Comparison of ENCODE assay signal across 14 cellular contexts in the genomic region with DNA sequence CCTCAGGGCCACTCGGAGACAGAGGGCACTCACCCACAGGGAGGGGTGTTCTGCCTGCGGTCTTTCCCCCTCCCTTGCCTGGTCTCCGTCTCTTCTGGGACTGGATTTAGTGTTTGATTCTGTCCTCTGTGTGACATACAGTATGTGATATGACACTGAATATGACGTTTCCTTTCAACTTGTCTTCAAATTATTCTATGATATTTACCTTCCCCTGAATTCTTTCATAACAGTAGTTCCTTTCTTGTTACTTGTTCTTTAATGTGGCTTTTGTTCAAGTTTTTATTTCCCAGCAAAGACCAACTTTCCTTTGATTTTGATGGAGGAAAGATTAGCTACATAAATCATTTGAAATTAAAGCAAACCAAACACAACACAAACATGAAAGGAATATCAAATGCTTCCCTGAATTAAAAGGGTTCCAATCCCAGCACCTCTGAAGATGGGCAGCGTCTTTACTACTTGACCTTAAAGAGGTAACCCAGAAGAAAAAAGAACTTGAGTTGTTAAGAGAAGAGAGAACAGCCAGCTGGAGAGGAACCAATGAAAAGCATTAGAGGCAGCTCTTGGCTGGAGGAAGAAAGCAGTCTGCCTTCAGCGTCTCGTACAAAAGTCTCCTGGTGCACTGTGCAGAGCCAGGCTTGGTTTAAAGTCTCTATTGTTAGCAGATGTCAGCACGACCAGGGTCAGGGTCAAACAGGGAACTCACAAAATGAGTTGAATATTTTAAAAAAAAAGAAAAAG. TPM values are rescaled to one million over a fixed set of nuclear protein-coding genes. Genes with fewer than 3 reads are reported as not detected.
DNase-seq lines count a peak whose midpoint lies in the region; ATAC-seq and TF ChIP-seq lines count a peak whose summit lies in the region.
"Had no signal": no experiment of that assay in that cellular context is flagged by ENCODE, and none has a peak within 500 bp of the region (broad histone marks: within the 10 kb centered on the region; RNA-seq: fewer than 3 reads in every experiment).

No MANE protein-coding gene starts in this region.

- no peaks in the 10 kb centered on the region for H3K79me2 ChIP-seq in Loucy (ENCODE audit: insufficient read depth, low read length)

- H3K9me3 ChIP-seq in Loucy (ENCODE audit: insufficient read depth, low read depth, low read length): no peaks in the 10 kb centered on the region
- H3K9me3 ChIP-seq in right cardiac atrium (ENCODE audit: control insufficient read depth, low read length): no peaks in the 10 kb centered on the region
- H3K9me3 ChIP-seq: upper lobe of left lung had no signal

- peak overlapping the region; percentile 37 for H3K4me2 ChIP-seq in Loucy (ENCODE audit: low read depth, low read length, poor library complexity, severe bottlenecking)

- H4K20me1 ChIP-seq in Loucy (ENCODE audit: insufficient read depth, low read length, poor library complexity, severe bottlenecking): no peaks in the 10 kb centered on the region

- peak; percentile 75 to 83 for ATAC-seq in right cardiac atrium
- ATAC-seq in GM18870 (IDR thresholded peaks at IDR 0.05; ENCODE audit: unreplicated experiment): no peak
- ATAC-seq in HG03342 (IDR thresholded peaks at IDR 0.05; ENCODE audit: unreplicated experiment): no peak
- ATAC-seq: CD8-positive, alpha-beta T cell had no signal

- H3K27me3 ChIP-seq in Loucy (ENCODE audit: insufficient read depth, low read length, poor library complexity, severe bottlenecking) (no peaks in the 10 kb centered on the region), right cardiac atrium (ENCODE audit: control insufficient read depth, insufficient read depth) (no peaks in the 10 kb centered on the region)
- H3K27me3 ChIP-seq: upper lobe of left lung had no signal

- H3K4me3 ChIP-seq in Loucy (ENCODE audit: low read length, poor library complexity, severe bottlenecking) (no peak overlapping the region), right cardiac atrium (ENCODE audit: low read length) (no peak overlapping the region)
- H3K4me3 ChIP-seq: upper lobe of left lung had no signal

- no peaks in the 10 kb centered on the region for H3K36me3 ChIP-seq in Loucy (ENCODE audit: insufficient read depth, low read length)
- H3K36me3 ChIP-seq: upper lobe of left lung had no signal

- 29% methylated on average over 8 of the region's 8 CpGs for WGBS in right cardiac atrium

- DNase-seq in astrocyte of the hippocampus (ENCODE audit: low read depth, low spot score): peak; percentile 70
- peak in 1 of 3 donors; percentile 63 for DNase-seq in right cardiac atrium
- peak; percentile 63 for DNase-seq in putamen (ENCODE audit: low spot score)
- DNase-seq in activated CD4-positive, alpha-beta T cell treated with anti-CD3 and anti-CD28 coated beads for 4 hours: no peak
- DNase-seq in COLO829 (ENCODE audit: low spot score): no peak
- DNase-seq: activated CD4-positive, alpha-beta T cell treated with anti-CD3 and anti-CD28 coated beads, Interleukin-2, amount 10 ng/mL, durations not matched to agents 24 days and 14 days; activated naive CD4-positive, alpha-beta T cell treated with Interleukin-2 at 50 U/mL for 16 hours; CD8-positive, alpha-beta T cell; effector CD8-positive, alpha-beta T cell; HCEC 1CT; upper lobe of left lung had no signal

- no peak overlapping the region for H3K9ac ChIP-seq in Loucy (ENCODE audit: low read depth, low read length, poor library complexity, severe bottlenecking)

- H3K27ac ChIP-seq in right cardiac atrium (ENCODE audit: low read length): no peak overlapping the region
- H3K27ac ChIP-seq: upper lobe of left lung had no signal

- intact Hi-C loops in right cardiac atrium (cut with DNase I): no loop called here

- H2AFZ ChIP-seq in Loucy (ENCODE audit: low read length): peak overlapping the region; percentile 69

- no peaks in the 10 kb centered on the region for H3K4me1 ChIP-seq in Loucy (ENCODE audit: insufficient read depth, low read length, poor library complexity, severe bottlenecking)
- H3K4me1 ChIP-seq in right cardiac atrium (ENCODE audit: control insufficient read depth, insufficient read depth, low read length): no peaks in the 10 kb centered on the region

- no peak for TF ChIP-seq CTCF in Loucy (conservative IDR thresholded peaks at IDR 0.05; ENCODE audit: low read length)

- H3K9me2 ChIP-seq in Loucy (replicated peaks; ENCODE audit: low read depth, low read length): no peaks in the 10 kb centered on the region

- no peaks in the 10 kb centered on the region for H3F3A ChIP-seq in Loucy (ENCODE audit: low read depth)

RNA-seq across cellular contexts. Expression of gene RHEB, which starts 18.3 kb away (rescaled TPM):
- 100 to 1,000 TPM; 115 to 217 (median 124) TPM for total RNA-seq in right cardiac atrium
- 135 TPM for polyA plus RNA-seq in right cardiac atrium

Comparison
In these comparisons a context has a peak if more than half of its experiments do, and no peak if none do; other contexts are left out.
1. DNase-seq: peak in astrocyte of the hippocampus (single experiment) and putamen (single experiment); none in activated CD4-positive, alpha-beta T cell treated with anti-CD3 and anti-CD28 coated beads for 4 hours (0 of 2) and COLO829 (single experiment).
2. ATAC-seq: peak in right cardiac atrium (2 of 2); none in GM18870 (single experiment) and HG03342 (single experiment).